ENCODE assay signal across 11 cellular contexts in the genomic region with DNA sequence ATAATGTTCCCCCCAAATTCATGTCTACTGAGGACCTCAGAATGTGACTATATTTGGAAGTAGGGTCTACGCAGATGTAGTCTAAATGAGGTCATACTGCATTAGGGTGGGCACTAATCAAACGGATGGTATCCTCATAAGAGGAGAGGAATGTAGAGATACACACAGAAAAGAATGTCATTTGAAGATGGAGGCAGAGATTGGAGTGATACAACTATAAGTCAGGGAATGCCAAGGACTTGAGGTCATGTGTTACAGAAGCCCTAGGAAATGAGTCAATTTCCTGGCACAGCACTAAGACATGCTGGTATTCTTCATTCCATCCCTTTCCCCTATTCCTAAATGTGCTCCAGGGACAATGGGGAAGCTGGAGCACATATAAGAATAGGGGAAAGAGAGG. TPM values are rescaled to one million over a fixed set of nuclear protein-coding genes. Genes with fewer than 3 reads are reported as not detected.
A peak's percentile ranks its signal among the peaks of the same experiment; 100 is the strongest.
DNase-seq lines count a peak whose midpoint lies in the region; ATAC-seq and FAIRE-seq lines count a peak whose summit lies in the region.
"Had no signal": no experiment of that assay in that cellular context is flagged by ENCODE, and none has a peak within 500 bp of the region (broad histone marks: within the 10 kb centered on the region; RNA-seq: fewer than 3 reads in every experiment).

No MANE protein-coding gene starts in this region.

- FAIRE-seq in urothelium cell line (lab: Jason Lieb, UNC), result no peak
- FAIRE-seq: D721Med had no signal

- intact Hi-C loops in Right ventricle myocardium inferior (cut with DNase I), result no loop called here
- intact Hi-C loops in cardiac septum (cut with DNase I), result no loop called here

- DNase-seq in Right ventricle myocardium inferior (ENCODE audit: missing footprints) (no peak), cardiac septum (ENCODE audit: low spot score) (no peak), amniotic epithelial cell (ENCODE audit: low read depth) (peak; percentile 90), hepatic stellate cell (ENCODE audit: low spot score) (peak; percentile 62), urothelium cell line (ENCODE audit: low spot score) (peak; percentile 41), T-helper 9 cell (no peak), OCI-M2 (lab: John Stamatoyannopoulos, UW; ENCODE audit: unreplicated experiment) (no peak)
- DNase-seq: NCI-H526 treated with DMSO at 0.1 percent for 48 hours, occipital lobe had no signal

- ATAC-seq in Right ventricle myocardium inferior (peak; percentile 54), GM21367 (IDR thresholded peaks at IDR 0.05; ENCODE audit: unreplicated experiment) (no peak)

RNA-seq across cellular contexts. Expression of a gene that starts 0.8 kb away (rescaled TPM):
- total RNA-seq in Right ventricle myocardium inferior, result 3.3 TPM
- total RNA-seq in cardiac septum, result 0.48 TPM

RNA-seq across cellular contexts. Expression of a gene that starts 59.2 kb away (rescaled TPM):
- total RNA-seq in Right ventricle myocardium inferior (12.0 TPM), cardiac septum (17.9 TPM)

Comparison
In these comparisons a context has a peak if more than half of its experiments do, and no peak if none do; other contexts are left out.
1. DNase-seq: peak in amniotic epithelial cell (single experiment), hepatic stellate cell (single experiment) and urothelium cell line (single experiment); none in Right ventricle myocardium inferior (single experiment), cardiac septum (single experiment), T-helper 9 cell (single experiment) and OCI-M2 (single experiment).